In the genomic region with DNA sequence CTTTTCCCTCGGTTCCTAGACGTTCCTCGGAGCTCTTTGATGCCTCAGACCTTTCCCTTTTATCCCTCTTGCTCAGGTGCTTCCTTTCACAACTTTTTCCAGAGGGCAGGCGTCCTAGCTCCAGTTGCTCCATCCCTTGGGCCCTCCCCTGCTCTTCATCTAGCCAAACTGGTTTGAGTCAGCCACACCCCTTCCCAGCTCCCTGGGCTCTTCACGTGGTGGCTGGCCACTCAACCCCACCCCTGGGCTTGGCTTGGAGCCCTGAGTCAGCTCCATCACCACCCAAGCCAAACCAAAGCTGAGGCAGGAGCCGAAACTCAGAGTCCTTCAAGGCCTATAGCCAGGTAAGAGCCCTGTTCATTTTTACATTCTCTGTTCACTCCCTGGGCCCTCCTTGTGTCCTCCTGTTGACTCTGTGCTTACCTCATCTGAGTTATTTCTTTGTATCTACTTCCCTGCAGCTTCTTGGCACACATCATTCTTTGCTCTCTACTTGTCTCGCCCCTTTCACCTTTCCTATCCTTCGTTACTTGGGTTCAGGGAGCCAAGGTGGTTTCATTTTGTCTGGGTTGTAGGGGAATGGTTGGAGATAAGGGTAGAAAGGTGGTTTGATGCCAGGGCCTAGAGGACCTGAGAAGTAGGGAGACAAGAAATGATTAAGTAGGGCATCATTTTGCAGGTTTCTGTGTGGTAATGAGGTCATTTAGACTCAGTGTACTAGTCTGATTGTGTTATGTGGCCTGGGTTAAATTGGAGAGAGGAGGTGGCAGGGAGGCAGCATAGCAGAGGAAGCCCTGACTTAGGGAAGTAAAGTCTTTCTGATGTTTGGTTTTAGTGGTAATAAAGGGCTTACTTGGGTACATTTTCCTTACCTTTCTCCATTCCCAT, we compare ENCODE assay signal across 8 cellular contexts. TPM values are rescaled to one million over a fixed set of nuclear protein-coding genes. Genes with fewer than 3 reads are reported as not detected.
DNase-seq lines count a peak whose midpoint lies in the region; ATAC-seq lines count a peak whose summit lies in the region.

No MANE protein-coding gene starts in this region.

- ATAC-seq in HG02571 (IDR thresholded peaks at IDR 0.05; ENCODE audit: unreplicated experiment), result no peak
- ATAC-seq in GM18517 (IDR thresholded peaks at IDR 0.05; ENCODE audit: unreplicated experiment), result no peak

- DNase-seq in H4 (ENCODE audit: low spot score) (peak; percentile 62), RPMI7951 (ENCODE audit: low read depth) (peak; percentile 83), epithelial cell of prostate (ENCODE audit: low read depth, low spot score) (peak; percentile 95), NCI-H446 treated with DMSO at 0.1 percent for 48 hours (lab: John Stamatoyannopoulos, UW) (no peak), T-helper 9 cell (no peak)

- H3K36me3 ChIP-seq in muscle layer of duodenum (ENCODE audit: control insufficient read depth in 1 of 2, insufficient read depth in 2 of 2, low read length in 2 of 2), result peaks cover 39 to 41% of the 10 kb centered on the region in 2 donors

- H3K4me1 ChIP-seq in muscle layer of duodenum (ENCODE audit: control insufficient read depth in 1 of 2, insufficient read depth in 2 of 2, low read length in 2 of 2), result peaks cover 10 to 21% of the 10 kb centered on the region in 2 donors

- H3K9me3 ChIP-seq in muscle layer of duodenum (ENCODE audit: control insufficient read depth in 1 of 2, low read length in 2 of 2), result no peaks in the 10 kb centered on the region

- H3K27ac ChIP-seq in epithelial cell of prostate (peak overlapping the region; percentile 100), muscle layer of duodenum (ENCODE audit: low read length) (peak overlapping the region; percentile 85)

- no peaks in the 10 kb centered on the region for H3K27me3 ChIP-seq in muscle layer of duodenum (ENCODE audit: low read depth, low read length)

- H3K4me3 ChIP-seq in muscle layer of duodenum (ENCODE audit: low read depth in 1 of 2, low read length in 2 of 2), result peak overlapping the region; percentile 4 to 7

RNA-seq across cellular contexts. Expression of a gene that starts 7.6 kb away (rescaled TPM):
- 30.8 and 42.5 TPM in 2 replicates for total RNA-seq in H4 (2014; rRNA removed; shearing (Covaris generic))
- total RNA-seq in RPMI7951 (2014; rRNA removed; shearing (Covaris generic)), result 25.3 and 30.9 TPM in 2 replicates

RNA-seq across cellular contexts. Expression of a gene that starts 21.3 kb away (rescaled TPM):
- 1.9 and 11.0 TPM in 2 replicates for total RNA-seq in H4 (2014; rRNA removed; shearing (Covaris generic))
- total RNA-seq in RPMI7951 (2014; rRNA removed; shearing (Covaris generic)), result 3.4 and 4.6 TPM in 2 replicates

RNA-seq across cellular contexts. Expression of a gene that starts 21.5 kb away (rescaled TPM):
- 57.9 and 79.2 TPM in 2 replicates for total RNA-seq in H4 (2014; rRNA removed; shearing (Covaris generic))
- total RNA-seq in RPMI7951 (2014; rRNA removed; shearing (Covaris generic)), result 45.3 and 48.2 TPM in 2 replicates

RNA-seq across cellular contexts. Expression of a gene that starts 41.6 kb away (rescaled TPM):
- 5.0 and 6.2 TPM in 2 replicates for total RNA-seq in H4 (2014; rRNA removed; shearing (Covaris generic))
- total RNA-seq in RPMI7951 (2014; rRNA removed; shearing (Covaris generic)), result 2.6 and 5.3 TPM in 2 replicates

RNA-seq across cellular contexts. Expression of a gene that starts 46.4 kb away (rescaled TPM):
- 10.7 and 13.9 TPM in 2 replicates for total RNA-seq in H4 (2014; rRNA removed; shearing (Covaris generic))
- 7.5 and 8.3 TPM in 2 replicates for total RNA-seq in RPMI7951 (2014; rRNA removed; shearing (Covaris generic))

Comparison
In these comparisons a context has a peak if more than half of its experiments do, and no peak if none do; other contexts are left out.
1. DNase-seq: peak in H4 (single experiment), RPMI7951 (single experiment) and epithelial cell of prostate (single experiment); none in NCI-H446 treated with DMSO at 0.1 percent for 48 hours (single experiment) and T-helper 9 cell (single experiment).